Comparison of ENCODE assay signal across 8 cellular contexts in genomic region chr6:158910484-158911075, GRCh38.
DNase-seq lines count a peak whose midpoint lies in the region; ATAC-seq, FAIRE-seq and TF ChIP-seq lines count a peak whose summit lies in the region.

No MANE protein-coding gene starts in this region.

- DNase-seq in activated T-cell treated with anti-CD3 and anti-CD28 coated beads, Interleukin-2, amount 50 U/mL, for 4 hours: no peak
- no peak for DNase-seq in activated T-cell treated with anti-CD3 and anti-CD28 coated beads, Interleukin-2, amount 50 U/mL, for 1 hour
- no peak for DNase-seq in effector memory CD4-positive, alpha-beta T cell
- DNase-seq in small intestine (peak; percentile 26), D721Med (ENCODE audit: insufficient read length, low spot score) (no peak), uterus (no peak), foreskin fibroblast (no peak)

- 7% methylated on average over 9 of the region's 9 CpGs for WGBS in HUES64
- 30 to 44% (median 30%) methylated on average over 9 of the region's 9 CpGs for WGBS in small intestine, 3 donors

- intact Hi-C loops in uterus (cut with DNase I; ENCODE audit: low total_unique reads): no loop called here

- H3K27ac ChIP-seq in HUES64 (ENCODE audit: low read depth, low read length) (peak overlapping the region; percentile 96), small intestine (ENCODE audit: low read depth in 1 of 2, low read length in 1 of 2) (peak overlapping the region in 1 of 2 donors; percentile 56), uterus (no peak overlapping the region)
- H3K27ac ChIP-seq in effector memory CD4-positive, alpha-beta T cell (ENCODE audit: insufficient read depth, low read length, poor library complexity, severe bottlenecking): peak overlapping the region; percentile 22

- peaks cover 5% of the 10 kb centered on the region for H3K36me3 Mint-ChIP-seq in activated T-cell treated with anti-CD3 and anti-CD28 coated beads, Interleukin-2, amount 50 U/mL, for 4 hours (ENCODE audit: insufficient read depth)

- peak overlapping the region; percentile 58 for H3K9ac ChIP-seq in HUES64 (ENCODE audit: low read depth, low read length)

- FAIRE-seq in small intestine (lab: Jason Lieb, UNC) (no peak), D721Med (lab: Jason Lieb, UNC) (no peak)

- H3K4me3 ChIP-seq in HUES64 (ENCODE audit: low read length) (peak overlapping the region; percentile 12), small intestine (ENCODE audit: low read depth in 1 of 2, low read length in 2 of 2) (no peak overlapping the region), uterus (no peak overlapping the region), foreskin fibroblast (ENCODE audit: low read depth in 1 of 2, low read length in 2 of 2) (no peak overlapping the region)
- peak overlapping the region; percentile 21 for H3K4me3 ChIP-seq in effector memory CD4-positive, alpha-beta T cell (ENCODE audit: insufficient read depth, low read depth, low read length, poor library complexity, severe bottlenecking)

- H3K4me1 ChIP-seq in HUES64 (ENCODE audit: insufficient read depth, low read length) (peaks cover 34% of the 10 kb centered on the region), small intestine (ENCODE audit: control insufficient read depth in 2 of 2, insufficient read depth in 1 of 2, low read depth in 1 of 2, low read length in 1 of 2) (peaks cover 0 to 3% of the 10 kb centered on the region in 2 donors), uterus (no peaks in the 10 kb centered on the region)
- peaks cover 28% of the 10 kb centered on the region for H3K4me1 ChIP-seq in effector memory CD4-positive, alpha-beta T cell (ENCODE audit: control insufficient read depth, insufficient read depth, low read length, poor library complexity, severe bottlenecking)

- TF ChIP-seq POLR2A in uterus (IDR thresholded peaks at IDR 0.05): no peak

- H3K4me1 Mint-ChIP-seq in activated T-cell treated with anti-CD3 and anti-CD28 coated beads, Interleukin-2, amount 50 U/mL, for 4 hours (ENCODE audit: low read depth): peaks cover 34% of the 10 kb centered on the region

- H3K9me3 ChIP-seq in HUES64 (ENCODE audit: insufficient read depth, low read depth, low read length): peaks cover 9% of the 10 kb centered on the region
- no peaks in the 10 kb centered on the region for H3K9me3 ChIP-seq in effector memory CD4-positive, alpha-beta T cell (ENCODE audit: control insufficient read depth, low read length)
- H3K9me3 ChIP-seq in small intestine (ENCODE audit: control insufficient read depth, low read depth): no peaks in the 10 kb centered on the region
- no peaks in the 10 kb centered on the region for H3K9me3 ChIP-seq in uterus

- H3K9me3 Mint-ChIP-seq in activated T-cell treated with anti-CD3 and anti-CD28 coated beads, Interleukin-2, amount 50 U/mL, for 4 hours: peaks cover 10% of the 10 kb centered on the region

- peak in 1 of 2 donors; percentile 32 for ATAC-seq in activated T-cell treated with anti-CD3 and anti-CD28 coated beads, Interleukin-2, amount 50 U/mL, for 4 hours

- TF ChIP-seq CTCF in D721Med (IDR thresholded peaks at IDR 0.05; ENCODE audit: insufficient read depth, missing control alignments) (no peak), uterus (IDR thresholded peaks at IDR 0.05) (no peak), foreskin fibroblast (IDR thresholded peaks at IDR 0.05; ENCODE audit: low read depth, low read length) (no peak)

- H3K36me3 ChIP-seq in HUES64 (ENCODE audit: insufficient read depth, low read length) (no peaks in the 10 kb centered on the region), small intestine (ENCODE audit: control insufficient read depth in 2 of 2, insufficient read depth in 2 of 2, low read length in 2 of 2) (no peaks in the 10 kb centered on the region), uterus (no peaks in the 10 kb centered on the region)
- H3K36me3 ChIP-seq in effector memory CD4-positive, alpha-beta T cell (ENCODE audit: control insufficient read depth, insufficient read depth, low read length): no peaks in the 10 kb centered on the region

- no peaks in the 10 kb centered on the region for H3K27me3 Mint-ChIP-seq in activated T-cell treated with anti-CD3 and anti-CD28 coated beads, Interleukin-2, amount 50 U/mL, for 4 hours (ENCODE audit: low read depth)

- no peaks in the 10 kb centered on the region for H3K27me3 ChIP-seq in HUES64 (ENCODE audit: insufficient read depth, low read length)
- H3K27me3 ChIP-seq in effector memory CD4-positive, alpha-beta T cell (replicated peaks; ENCODE audit: control insufficient read depth, insufficient read depth, low read length, poor library complexity, severe bottlenecking): no peaks in the 10 kb centered on the region
- H3K27me3 ChIP-seq in small intestine (ENCODE audit: control insufficient read depth in 2 of 2, insufficient read depth in 2 of 2, low read length in 2 of 2): no peaks in the 10 kb centered on the region
- H3K27me3 ChIP-seq in uterus: no peaks in the 10 kb centered on the region

- H3K4me3 Mint-ChIP-seq in activated T-cell treated with anti-CD3 and anti-CD28 coated beads, Interleukin-2, amount 50 U/mL, for 4 hours: peak overlapping the region; percentile 60

Comparison
In these comparisons a context has a peak if more than half of its experiments do, and no peak if none do; other contexts are left out.
1. H3K27ac ChIP-seq: peak in HUES64 (single experiment) and effector memory CD4-positive, alpha-beta T cell (single experiment); none in uterus (0 of 2).
2. H3K4me3 ChIP-seq: peak in HUES64 (single experiment) and effector memory CD4-positive, alpha-beta T cell (single experiment); none in small intestine (0 of 2), uterus (0 of 2) and foreskin fibroblast (0 of 2).